2 cellular contexts compared by ENCODE assay signal in genomic region chr20:54347216-54347833, GRCh38.
TF ChIP-seq lines count a peak whose summit lies in the region.

No MANE protein-coding gene starts in this region.

TF ChIP-seq in GM23338, 12 proteins besides CTCF, POLR2A, EP300 and RAD21:
- TF ChIP-seq CREB1 (CRISPR knock-in tag; IDR thresholded peaks at IDR 0.05; ENCODE audit: low read depth) = no peak
- TF ChIP-seq ZNF462 (CRISPR knock-in tag; IDR thresholded peaks at IDR 0.05) = no peak
- TF ChIP-seq REST (IDR thresholded peaks at IDR 0.05; ENCODE audit: unreplicated experiment) = no peak
- no peak for TF ChIP-seq EZH2phosphoT487 (IDR thresholded peaks at IDR 0.05; ENCODE audit: unreplicated experiment)
- TF ChIP-seq ZNF331 (CRISPR knock-in tag; IDR thresholded peaks at IDR 0.05; ENCODE audit: low read depth) = no peak
- TF ChIP-seq NANOG (IDR thresholded peaks at IDR 0.05; ENCODE audit: borderline replicate concordance) = no peak
- no peak for TF ChIP-seq JUNB (IDR thresholded peaks at IDR 0.05; ENCODE audit: unreplicated experiment)
- TF ChIP-seq POLR2AphosphoS5 (IDR thresholded peaks at IDR 0.05; ENCODE audit: low read depth) = no peak
- TF ChIP-seq EZH2 (IDR thresholded peaks at IDR 0.05; ENCODE audit: low read depth, unreplicated experiment) = no peak

TF ChIP-seq in H1, 55 proteins besides CTCF, POLR2A, EP300 and RAD21:
- no peak for TF ChIP-seq ATF2 (IDR thresholded peaks at IDR 0.05; ENCODE audit: low read length)
- TF ChIP-seq HDAC6 (IDR thresholded peaks at IDR 0.05; ENCODE audit: low read depth, low read length) = no peak
- TF ChIP-seq BRCA1 (IDR thresholded peaks at IDR 0.05; ENCODE audit: low read depth, low read length) = no peak
- no peak for TF ChIP-seq E2F6 (IDR thresholded peaks at IDR 0.05)
- no peak for TF ChIP-seq CBX8 (IDR thresholded peaks at IDR 0.05; ENCODE audit: borderline replicate concordance, low read depth, low read length)
- no peak for TF ChIP-seq POLR2AphosphoS5 (IDR thresholded peaks at IDR 0.05; ENCODE audit: low read depth, low read length)
- no peak for TF ChIP-seq CHD2 (IDR thresholded peaks at IDR 0.05; ENCODE audit: low read length)
- TF ChIP-seq BCL11A (IDR thresholded peaks at IDR 0.05; ENCODE audit: low read depth in 2 of 2, low read length in 2 of 2) = no peak
- TF ChIP-seq TAF1 (IDR thresholded peaks at IDR 0.05; ENCODE audit: low read depth, low read length) = no peak
- TF ChIP-seq GABPA (IDR thresholded peaks at IDR 0.05; ENCODE audit: borderline replicate concordance, insufficient read depth, low read length) = no peak
- no peak for TF ChIP-seq SRF (IDR thresholded peaks at IDR 0.05; ENCODE audit: low read depth, low read length)
- TF ChIP-seq KDM1A (IDR thresholded peaks at IDR 0.05; ENCODE audit: borderline replicate concordance, low read length) = no peak
- TF ChIP-seq EZH2 (IDR thresholded peaks at IDR 0.05; ENCODE audit: low read depth, low read length, severe bottlenecking) = no peak
- no peak for TF ChIP-seq SIRT6 (IDR thresholded peaks at IDR 0.05; ENCODE audit: low read length)
